Comparison of ENCODE assay signal across 1 cellular context in the genomic region with DNA sequence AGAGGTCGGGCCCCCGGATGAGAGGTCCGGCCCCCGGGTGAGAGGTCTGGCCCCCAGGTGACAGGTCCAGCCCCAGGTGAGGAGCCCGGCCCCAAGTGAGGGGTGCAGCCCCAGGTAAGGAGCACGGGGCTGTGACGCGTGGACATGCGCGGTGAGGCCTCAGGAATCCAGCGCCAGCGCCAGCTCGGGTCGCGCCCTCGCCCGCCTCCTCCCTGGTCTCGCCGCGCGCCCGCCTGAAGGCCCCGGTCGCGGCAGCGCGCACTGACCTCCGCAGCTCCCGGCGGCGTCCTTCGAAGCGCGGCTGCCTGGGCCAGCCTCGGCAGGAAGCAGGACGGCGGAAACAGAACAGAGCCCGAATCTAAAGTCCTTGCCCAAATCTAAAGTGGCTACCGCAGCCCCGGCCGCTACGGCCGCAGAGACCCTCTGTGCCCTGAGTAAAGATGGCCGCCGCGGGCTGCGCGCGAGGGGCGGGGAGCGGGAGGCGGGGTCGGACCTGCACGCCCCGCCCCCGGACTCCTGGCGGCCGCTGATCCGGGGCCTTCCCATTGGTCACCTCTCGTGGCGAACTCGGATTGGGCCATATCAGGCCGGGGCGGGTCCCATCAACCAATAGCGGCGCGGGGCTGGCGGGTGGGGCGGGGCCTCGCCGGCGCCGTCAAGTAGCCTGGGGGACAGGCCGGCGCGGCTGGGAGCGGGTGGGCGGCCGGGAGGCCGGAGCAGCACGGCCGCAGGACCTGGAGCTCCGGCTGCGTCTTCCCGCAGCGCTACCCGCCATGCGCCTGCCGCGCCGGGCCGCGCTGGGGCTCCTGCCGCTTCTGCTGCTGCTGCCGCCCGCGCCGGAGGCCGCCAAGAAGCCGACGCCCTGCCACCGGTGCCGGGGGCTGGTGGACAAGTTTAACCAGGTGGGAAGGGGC.
TF ChIP-seq lines count a peak whose summit lies in the region.

Gene ALG12 (minus strand): TSS at position 442 of the 914 bp plus-strand sequence. CDS start 4,673 bp downstream, outside the sequence.
Gene CRELD2 (plus strand): TSS at position 638 of the 914 bp plus-strand sequence. CDS start 136 bp downstream, at position 774.

TF ChIP-seq in HEK293, 187 proteins besides CTCF, POLR2A, EP300 and RAD21 (continued from another document and continues in another):
- TF ChIP-seq, protein P1, sequence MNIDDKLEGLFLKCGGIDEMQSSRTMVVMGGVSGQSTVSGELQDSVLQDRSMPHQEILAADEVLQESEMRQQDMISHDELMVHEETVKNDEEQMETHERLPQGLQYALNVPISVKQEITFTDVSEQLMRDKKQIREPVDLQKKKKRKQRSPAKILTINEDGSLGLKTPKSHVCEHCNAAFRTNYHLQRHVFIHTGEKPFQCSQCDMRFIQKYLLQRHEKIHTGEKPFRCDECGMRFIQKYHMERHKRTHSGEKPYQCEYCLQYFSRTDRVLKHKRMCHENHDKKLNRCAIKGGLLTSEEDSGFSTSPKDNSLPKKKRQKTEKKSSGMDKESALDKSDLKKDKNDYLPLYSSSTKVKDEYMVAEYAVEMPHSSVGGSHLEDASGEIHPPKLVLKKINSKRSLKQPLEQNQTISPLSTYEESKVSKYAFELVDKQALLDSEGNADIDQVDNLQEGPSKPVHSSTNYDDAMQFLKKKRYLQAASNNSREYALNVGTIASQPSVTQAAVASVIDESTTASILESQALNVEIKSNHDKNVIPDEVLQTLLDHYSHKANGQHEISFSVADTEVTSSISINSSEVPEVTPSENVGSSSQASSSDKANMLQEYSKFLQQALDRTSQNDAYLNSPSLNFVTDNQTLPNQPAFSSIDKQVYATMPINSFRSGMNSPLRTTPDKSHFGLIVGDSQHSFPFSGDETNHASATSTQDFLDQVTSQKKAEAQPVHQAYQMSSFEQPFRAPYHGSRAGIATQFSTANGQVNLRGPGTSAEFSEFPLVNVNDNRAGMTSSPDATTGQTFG (tag by site-specific recombination; IDR thresholded peaks at IDR 0.05; ENCODE audit: borderline replicate concordance) = no peak
- TF ChIP-seq ZNF529 (tag by site-specific recombination; IDR thresholded peaks at IDR 0.05; ENCODE audit: insufficient replicate concordance) (no peak), ZNF2 (tag by site-specific recombination; IDR thresholded peaks at IDR 0.05) (0 out of 2 replicates have a peak, but pooled peaks have one; percentile 34), ZNF114 (tag by site-specific recombination; IDR thresholded peaks at IDR 0.05) (no peak), ZFP37 (tag by site-specific recombination; IDR thresholded peaks at IDR 0.05) (no peak), ZBTB20 (tag by site-specific recombination; IDR thresholded peaks at IDR 0.05) (peak; percentile 72), ZNF37A (tag by site-specific recombination; IDR thresholded peaks at IDR 0.05) (no peak), INSM2 (tag by site-specific recombination; IDR thresholded peaks at IDR 0.05) (0 out of 2 replicates have a peak, but pooled peaks have one; percentile 37), ZNF658 (tag by site-specific recombination; IDR thresholded peaks at IDR 0.05) (no peak), ZBTB21 (tag by site-specific recombination; IDR thresholded peaks at IDR 0.05) (no peak), ZNF747 (tag by site-specific recombination; IDR thresholded peaks at IDR 0.05) (no peak), BCL11A (tag by site-specific recombination; IDR thresholded peaks at IDR 0.05; ENCODE audit: low read depth) (no peak), HOXC10 (CRISPR knock-in tag; IDR thresholded peaks at IDR 0.05) (no peak), ZNF549 (tag by site-specific recombination; IDR thresholded peaks at IDR 0.05) (no peak), SP7 (tag by site-specific recombination; IDR thresholded peaks at IDR 0.05) (peak; percentile 44; the same call in 1 of the 2 replicates), ZNF335 (tag by site-specific recombination; conservative IDR thresholded peaks at IDR 0.05) (peak; percentile 83), ZNF548 (tag by site-specific recombination; IDR thresholded peaks at IDR 0.05) (no peak), ZNF324 (tag by site-specific recombination; IDR thresholded peaks at IDR 0.05) (0 out of 2 replicates have a peak, but pooled peaks have one; percentile 27), ZSCAN30 (tag by site-specific recombination; IDR thresholded peaks at IDR 0.05) (peak; percentile 69), TRIM28 (IDR thresholded peaks at IDR 0.05; ENCODE audit: borderline replicate concordance, low read length) (no peak), PRDM4 (tag by site-specific recombination; IDR thresholded peaks at IDR 0.05) (no peak), ZNF513 (tag by site-specific recombination; IDR thresholded peaks at IDR 0.05) (no peak), ZNF423 (tag by site-specific recombination; IDR thresholded peaks at IDR 0.05) (no peak), ZNF223 (tag by site-specific recombination; IDR thresholded peaks at IDR 0.05) (no peak), ZNF791 (tag by site-specific recombination; IDR thresholded peaks at IDR 0.05) (no peak), GLIS2 (tag by site-specific recombination; IDR thresholded peaks at IDR 0.05) (no peak), ZNF341 (tag by site-specific recombination; IDR thresholded peaks at IDR 0.05; ENCODE audit: low read depth) (peak; percentile 32; the same call in 1 of the 2 replicates), ZFP3 (tag by site-specific recombination; IDR thresholded peaks at IDR 0.05; ENCODE audit: low read depth) (no peak), KLF8 (tag by site-specific recombination; IDR thresholded peaks at IDR 0.05) (peak; percentile 96), ZNF157 (tag by site-specific recombination; IDR thresholded peaks at IDR 0.05) (no peak), KLF10 (tag by site-specific recombination; IDR thresholded peaks at IDR 0.05) (peak; percentile 64; the same call in 1 of the 2 replicates), OSR2 (tag by site-specific recombination; IDR thresholded peaks at IDR 0.05) (peak; percentile 29), ZNF558 (tag by site-specific recombination; IDR thresholded peaks at IDR 0.05) (no peak), ZNF221 (tag by site-specific recombination; IDR thresholded peaks at IDR 0.05; ENCODE audit: borderline replicate concordance) (no peak), ZNF426 (tag by site-specific recombination; IDR thresholded peaks at IDR 0.05) (no peak), HIC1 (tag by site-specific recombination; IDR thresholded peaks at IDR 0.05) (no peak)
- TF ChIP-seq, protein P2, sequence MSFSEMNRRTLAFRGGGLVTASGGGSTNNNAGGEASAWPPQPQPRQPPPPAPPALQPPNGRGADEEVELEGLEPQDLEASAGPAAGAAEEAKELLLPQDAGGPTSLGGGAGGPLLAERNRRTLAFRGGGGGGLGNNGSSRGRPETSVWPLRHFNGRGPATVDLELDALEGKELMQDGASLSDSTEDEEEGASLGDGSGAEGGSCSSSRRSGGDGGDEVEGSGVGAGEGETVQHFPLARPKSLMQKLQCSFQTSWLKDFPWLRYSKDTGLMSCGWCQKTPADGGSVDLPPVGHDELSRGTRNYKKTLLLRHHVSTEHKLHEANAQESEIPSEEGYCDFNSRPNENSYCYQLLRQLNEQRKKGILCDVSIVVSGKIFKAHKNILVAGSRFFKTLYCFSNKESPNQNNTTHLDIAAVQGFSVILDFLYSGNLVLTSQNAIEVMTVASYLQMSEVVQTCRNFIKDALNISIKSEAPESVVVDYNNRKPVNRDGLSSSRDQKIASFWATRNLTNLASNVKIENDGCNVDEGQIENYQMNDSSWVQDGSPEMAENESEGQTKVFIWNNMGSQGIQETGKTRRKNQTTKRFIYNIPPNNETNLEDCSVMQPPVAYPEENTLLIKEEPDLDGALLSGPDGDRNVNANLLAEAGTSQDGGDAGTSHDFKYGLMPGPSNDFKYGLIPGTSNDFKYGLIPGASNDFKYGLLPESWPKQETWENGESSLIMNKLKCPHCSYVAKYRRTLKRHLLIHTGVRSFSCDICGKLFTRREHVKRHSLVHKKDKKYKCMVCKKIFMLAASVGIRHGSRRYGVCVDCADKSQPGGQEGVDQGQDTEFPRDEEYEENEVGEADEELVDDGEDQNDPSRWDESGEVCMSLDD (tag by site-specific recombination; IDR thresholded peaks at IDR 0.05) = no peak
- TF ChIP-seq, protein P3, sequence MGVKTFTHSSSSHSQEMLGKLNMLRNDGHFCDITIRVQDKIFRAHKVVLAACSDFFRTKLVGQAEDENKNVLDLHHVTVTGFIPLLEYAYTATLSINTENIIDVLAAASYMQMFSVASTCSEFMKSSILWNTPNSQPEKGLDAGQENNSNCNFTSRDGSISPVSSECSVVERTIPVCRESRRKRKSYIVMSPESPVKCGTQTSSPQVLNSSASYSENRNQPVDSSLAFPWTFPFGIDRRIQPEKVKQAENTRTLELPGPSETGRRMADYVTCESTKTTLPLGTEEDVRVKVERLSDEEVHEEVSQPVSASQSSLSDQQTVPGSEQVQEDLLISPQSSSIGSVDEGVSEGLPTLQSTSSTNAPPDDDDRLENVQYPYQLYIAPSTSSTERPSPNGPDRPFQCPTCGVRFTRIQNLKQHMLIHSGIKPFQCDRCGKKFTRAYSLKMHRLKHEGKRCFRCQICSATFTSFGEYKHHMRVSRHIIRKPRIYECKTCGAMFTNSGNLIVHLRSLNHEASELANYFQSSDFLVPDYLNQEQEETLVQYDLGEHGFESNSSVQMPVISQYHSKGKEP (tag by site-specific recombination; IDR thresholded peaks at IDR 0.05) = 0 out of 2 replicates have a peak, but pooled peaks have one; percentile 23
- TF ChIP-seq, protein P4, sequence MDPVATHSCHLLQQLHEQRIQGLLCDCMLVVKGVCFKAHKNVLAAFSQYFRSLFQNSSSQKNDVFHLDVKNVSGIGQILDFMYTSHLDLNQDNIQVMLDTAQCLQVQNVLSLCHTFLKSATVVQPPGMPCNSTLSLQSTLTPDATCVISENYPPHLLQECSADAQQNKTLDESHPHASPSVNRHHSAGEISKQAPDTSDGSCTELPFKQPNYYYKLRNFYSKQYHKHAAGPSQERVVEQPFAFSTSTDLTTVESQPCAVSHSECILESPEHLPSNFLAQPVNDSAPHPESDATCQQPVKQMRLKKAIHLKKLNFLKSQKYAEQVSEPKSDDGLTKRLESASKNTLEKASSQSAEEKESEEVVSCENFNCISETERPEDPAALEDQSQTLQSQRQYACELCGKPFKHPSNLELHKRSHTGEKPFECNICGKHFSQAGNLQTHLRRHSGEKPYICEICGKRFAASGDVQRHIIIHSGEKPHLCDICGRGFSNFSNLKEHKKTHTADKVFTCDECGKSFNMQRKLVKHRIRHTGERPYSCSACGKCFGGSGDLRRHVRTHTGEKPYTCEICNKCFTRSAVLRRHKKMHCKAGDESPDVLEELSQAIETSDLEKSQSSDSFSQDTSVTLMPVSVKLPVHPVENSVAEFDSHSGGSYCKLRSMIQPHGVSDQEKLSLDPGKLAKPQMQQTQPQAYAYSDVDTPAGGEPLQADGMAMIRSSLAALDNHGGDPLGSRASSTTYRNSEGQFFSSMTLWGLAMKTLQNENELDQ (tag by site-specific recombination; IDR thresholded peaks at IDR 0.05; ENCODE audit: low read depth) = no peak
- TF ChIP-seq, protein P5, sequence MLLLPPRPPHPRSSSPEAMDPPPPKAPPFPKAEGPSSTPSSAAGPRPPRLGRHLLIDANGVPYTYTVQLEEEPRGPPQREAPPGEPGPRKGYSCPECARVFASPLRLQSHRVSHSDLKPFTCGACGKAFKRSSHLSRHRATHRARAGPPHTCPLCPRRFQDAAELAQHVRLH (tag by site-specific recombination; IDR thresholded peaks at IDR 0.05) = no peak
